7 cellular contexts compared by ENCODE assay signal in genomic region chr1:43531453-43531905, GRCh38. TPM values are rescaled to one million over a fixed set of nuclear protein-coding genes. Genes with fewer than 3 reads are reported as not detected.
DNase-seq lines count a peak whose midpoint lies in the region; ATAC-seq and TF ChIP-seq lines count a peak whose summit lies in the region.

No MANE protein-coding gene starts in this region.

- H3K27me3 ChIP-seq in GM06990 (replicated peaks; ENCODE audit: control insufficient read depth, insufficient read depth, low read length) (no peaks in the 10 kb centered on the region; the same call in 1 of the 2 replicates), right lobe of liver (no peaks in the 10 kb centered on the region), tibial nerve (no peaks in the 10 kb centered on the region)

- H3K4me3 ChIP-seq in GM06990 (replicated peaks; ENCODE audit: low read depth, low read length) = peak overlapping the region; percentile 53
- H3K4me3 ChIP-seq in right lobe of liver = peak overlapping the region; percentile 62 to 81 (median 80)
- H3K4me3 ChIP-seq in tibial nerve = peak overlapping the region; percentile 64 to 91 (median 87)

- H3K4me1 ChIP-seq in right lobe of liver = peaks cover 0 to 36% (median 14%) of the 10 kb centered on the region in 4 donors
- peaks cover 0 to 48% (median 21%) of the 10 kb centered on the region in 4 donors for H3K4me1 ChIP-seq in tibial nerve

- no peak for TF ChIP-seq EP300 in tibial nerve (IDR thresholded peaks at IDR 0.05)

- WGBS in right lobe of liver (ENCODE audit: insufficient coverage, low coverage, low lambda C conversion rate, missing lambda C conversion rate) = 4% methylated on average over 5 of the region's 63 CpGs
- WGBS in tibial nerve, 2 donors = 1 to 3% methylated on average over 17 to 25 of the region's 63 CpGs

- TF ChIP-seq POLR2A in right lobe of liver (IDR thresholded peaks at IDR 0.05) (peak; percentile 61), tibial nerve (IDR thresholded peaks at IDR 0.05) (no peak)

- H3K9me3 ChIP-seq in right lobe of liver = no peaks in the 10 kb centered on the region
- no peaks in the 10 kb centered on the region for H3K9me3 ChIP-seq in tibial nerve

- peak; percentile 67 to 84 (median 78) for ATAC-seq in right lobe of liver

- peak overlapping the region; percentile 73 for H3K27ac ChIP-seq in caudate nucleus (ENCODE audit: low read depth, low read length)
- peak overlapping the region; percentile 71 to 81 (median 75) for H3K27ac ChIP-seq in right lobe of liver
- peak overlapping the region; percentile 43 to 92 (median 87) for H3K27ac ChIP-seq in tibial nerve

- intact Hi-C loops in right lobe of liver (cut with DNase I) = no loop called here

- H3K36me3 ChIP-seq in GM06990 (ENCODE audit: control insufficient read depth, insufficient read depth, low read length) (no peaks in the 10 kb centered on the region), right lobe of liver (no peaks in the 10 kb centered on the region), tibial nerve (no peaks in the 10 kb centered on the region)

- no peak for DNase-seq in GM06990 (ENCODE audit: extremely low read depth, insufficient read length)
- DNase-seq in NCI-H226 = peak; percentile 46
- DNase-seq in caudate nucleus (lab: John Stamatoyannopoulos, UW) = peak in 4 of 61 donors; percentile 25 to 64 (median 39)
- peak; percentile 79 to 92 (median 91) for DNase-seq in right lobe of liver
- no peak for DNase-seq in tibial nerve (ENCODE audit: low spot score in 2 of 2)
- no peak for DNase-seq in SIG-M5 treated with dmso at 0.1 percent for 504 hours (lab: John Stamatoyannopoulos, UW; ENCODE audit: unreplicated experiment)
- no peak for DNase-seq in CD1c-positive myeloid dendritic cell (ENCODE audit: extremely low spot score)

- no peak for TF ChIP-seq CTCF in GM06990 (IDR thresholded peaks at IDR 0.05; ENCODE audit: insufficient read depth, low read length, poor library complexity, severe bottlenecking)
- peak in 1 of 4 donors; percentile 6 for TF ChIP-seq CTCF in right lobe of liver (IDR thresholded peaks at IDR 0.05)
- TF ChIP-seq CTCF in tibial nerve (IDR thresholded peaks at IDR 0.05) = peak in 4 of 5 experiments; percentile 7 to 29 (median 16)

RNA-seq across cellular contexts. Expression of gene PTPRF, which starts 0.8 kb away (rescaled TPM):
- total RNA-seq in right lobe of liver (100 to 1,000 TPM in 4 of 6 experiments, 10 to 100 TPM in 2; 97.1 to 252 (median 160) TPM), tibial nerve (100 to 1,000 TPM in 2 of 4 donors, 10 to 100 TPM in 2; 72.0 to 112 (median 92.5) TPM)

Comparison
In these comparisons a context has a peak if more than half of its experiments do, and no peak if none do; other contexts are left out.
1. DNase-seq: peak in NCI-H226 (single experiment) and right lobe of liver (3 of 3); none in GM06990 (single experiment), tibial nerve (0 of 2), SIG-M5 treated with dmso at 0.1 percent for 504 hours (single experiment) and CD1c-positive myeloid dendritic cell (single experiment).
2. Peak in every context shown above with its lines, with median percentiles within 50 percentile points of each other: H3K4me3 ChIP-seq and H3K27ac ChIP-seq.